ENCODE assay signal across 23 cellular contexts in genomic region chr6:134193536-134194521, GRCh38.
"Had no signal": no experiment of that assay in that cellular context is flagged by ENCODE, and none has a peak within 500 bp of the region (broad histone marks: within the 10 kb centered on the region; RNA-seq: fewer than 3 reads in every experiment).

No MANE protein-coding gene starts in this region.

- H3K27me3 ChIP-seq: ascending aorta, breast epithelium, heart right ventricle, neural progenitor cell, ovary, sigmoid colon, testis, upper lobe of left lung had no signal

- H3K27me3 Mint-ChIP-seq: memory B cell; naive B cell; stimulated activated memory B cell treated with anti-CD40 and anti-IgM and Interleukin-4, amounts not matched to agents 10 μg/mL and 1 μg/mL and 100 μg/mL, for 72 hours had no signal

- DNase-seq: activated CD4-positive, alpha-beta T cell treated with anti-CD3 and anti-CD28 coated beads, Interleukin-2, amount 50 U/mL, for 4 hours; activated naive CD4-positive, alpha-beta T cell treated with anti-CD3 and anti-CD28 coated beads for 36 hours; activated T-cell treated with anti-CD3 and anti-CD28 coated beads, Interleukin-2, amount 50 U/mL, for 1 hour; heart right ventricle; immature natural killer cell; kidney glomerular epithelial cell; left ventricle myocardium superior; mucosa of descending colon; naive B cell; ovary; sigmoid colon; stimulated activated CD4-positive, alpha-beta T cell treated with anti-CD3 and anti-CD28 coated beads, Interleukin-4, amount 100 ng/mL, for 24 hours; testis; upper lobe of left lung; WERI-Rb-1 had no signal

- H3K9ac ChIP-seq: neural progenitor cell had no signal

- H3K27ac Mint-ChIP-seq: activated naive CD4-positive, alpha-beta T cell treated with anti-CD3 and anti-CD28 coated beads for 36 hours; immature natural killer cell; memory B cell; neural progenitor cell; stimulated activated memory B cell treated with anti-CD40 and anti-IgM and Interleukin-4, amounts not matched to agents 10 μg/mL and 1 μg/mL and 100 μg/mL, for 72 hours had no signal

- FAIRE-seq: endometrium had no signal

- H3K4me1 ChIP-seq: breast epithelium, testis, upper lobe of left lung had no signal

- H3K36me3 Mint-ChIP-seq: immature natural killer cell; memory B cell; neural progenitor cell; stimulated activated memory B cell treated with anti-CD40 and anti-IgM and Interleukin-4, amounts not matched to agents 10 μg/mL and 1 μg/mL and 100 μg/mL, for 72 hours had no signal

- H3K9me3 Mint-ChIP-seq: activated naive CD4-positive, alpha-beta T cell treated with anti-CD3 and anti-CD28 coated beads for 36 hours; immature natural killer cell; memory B cell; naive B cell; neural progenitor cell; stimulated activated memory B cell treated with anti-CD40 and anti-IgM and Interleukin-4, amounts not matched to agents 10 μg/mL and 1 μg/mL and 100 μg/mL, for 72 hours had no signal

- H3K27ac ChIP-seq: breast epithelium, coronary artery, heart right ventricle, neural progenitor cell, sigmoid colon, testis, upper lobe of left lung, WERI-Rb-1 had no signal

- ATAC-seq: esophagus mucosa; heart right ventricle; left ventricle myocardium superior; mucosa of descending colon; stimulated activated memory B cell treated with anti-CD40 and anti-IgM and Interleukin-4, amounts not matched to agents 10 μg/mL and 1 μg/mL and 100 μg/mL, for 72 hours had no signal

- H3K36me3 ChIP-seq: ascending aorta, breast epithelium, heart right ventricle, neural progenitor cell, ovary, sigmoid colon, upper lobe of left lung, WERI-Rb-1 had no signal

- H3K4me3 ChIP-seq: ascending aorta, breast epithelium, coronary artery, heart right ventricle, mucosa of descending colon, neural progenitor cell, ovary, sigmoid colon, testis, upper lobe of left lung had no signal

- H3K9me3 ChIP-seq: ascending aorta, breast epithelium, heart right ventricle, mucosa of descending colon, ovary, sigmoid colon, testis, upper lobe of left lung had no signal

- H3K4me2 ChIP-seq: neural progenitor cell had no signal

- H3K4me3 Mint-ChIP-seq: activated naive CD4-positive, alpha-beta T cell treated with anti-CD3 and anti-CD28 coated beads for 36 hours; immature natural killer cell; memory B cell; naive B cell; neural progenitor cell; stimulated activated memory B cell treated with anti-CD40 and anti-IgM and Interleukin-4, amounts not matched to agents 10 μg/mL and 1 μg/mL and 100 μg/mL, for 72 hours had no signal
